In genomic region chr17:75046583-75047289, GRCh38 we compare ENCODE assay signal across 8 cellular contexts. TPM values are rescaled to one million over a fixed set of nuclear protein-coding genes. Genes with fewer than 3 reads are reported as not detected.
DNase-seq lines count a peak whose midpoint lies in the region; ATAC-seq and TF ChIP-seq lines count a peak whose summit lies in the region.

Gene ATP5PD, minus strand, starts transcription at chr17:75046969. Its CDS starts 4,319 bp downstream, at chr17:75042650.
Gene KCTD2, plus strand, starts transcription at chr17:75047225. Its CDS starts 26 bp downstream, at chr17:75047251.

- H3K27ac ChIP-seq in KMS-11, result peak within 1 kb of the TSS; percentile 42; the same call in 1 of the 2 replicates
- H3K27ac ChIP-seq in Peyer's patch, result peak within 1 kb of the TSS; percentile 90 to 99 (median 98)
- H3K27ac ChIP-seq in esophagus muscularis mucosa (replicated peaks in 1 of 4), result peak within 1 kb of the TSS; percentile 96 to 97 (median 97)

- H3K4me3 ChIP-seq in KMS-11 (IDR thresholded peaks at IDR 0.05; ENCODE audit: insufficient read depth, low read depth, low read length) (no peak within 1 kb of the TSS), Peyer's patch (peak within 1 kb of the TSS; percentile 59 to 98 (median 96)), esophagus muscularis mucosa (peak within 1 kb of the TSS; percentile 70 to 95 (median 90))

- DNase-seq in DMS53 treated with DMSO at 0.1 percent for 48 hours (lab: John Stamatoyannopoulos, UW; ENCODE audit: unreplicated experiment) (peak; percentile 93), Peyer's patch (peak; percentile 91 to 97 (median 95)), esophagus muscularis mucosa (ENCODE audit: extremely low spot score) (peak; percentile 99), myocyte (ENCODE audit: low read depth) (peak; percentile 96)
- peak; percentile 96 to 97 for DNase-seq in activated T-cell treated with anti-CD3 and anti-CD28 coated beads, Interleukin-2, amount 50 U/mL, for 72 hours
- peak; percentile 94 to 98 for DNase-seq in stimulated activated CD8-positive, alpha-beta memory T cell treated with anti-CD3 and anti-CD28 coated beads, Interleukin-7, amount 100 ng/mL, for 48 hours (ENCODE audit: extremely low read depth in 1 of 2, low read depth in 1 of 2)

- H3K36me3 Mint-ChIP-seq in activated T-cell treated with anti-CD3 and anti-CD28 coated beads, Interleukin-2, amount 50 U/mL, for 72 hours (ENCODE audit: insufficient read depth in 2 of 2), result peaks cover 2 to 4% of the 10 kb centered on the region in 2 donors

- no peaks in the 10 kb centered on the region for H3K36me3 ChIP-seq in KMS-11 (ENCODE audit: insufficient read depth)
- peaks cover 0 to 19% (median 0%) of the 10 kb centered on the region in 3 donors for H3K36me3 ChIP-seq in Peyer's patch
- H3K36me3 ChIP-seq in esophagus muscularis mucosa, result peaks cover 5 to 30% (median 18%) of the 10 kb centered on the region in 4 donors

- peak within 1 kb of the TSS; percentile 61 for H3K9ac ChIP-seq in KMS-11

- peak within 1 kb of the TSS; percentile 67 for H3K4me2 ChIP-seq in KMS-11

- H3K9me3 ChIP-seq in Peyer's patch (no peaks in the 10 kb centered on the region), esophagus muscularis mucosa (no peaks in the 10 kb centered on the region)

- H3K27me3 Mint-ChIP-seq in activated T-cell treated with anti-CD3 and anti-CD28 coated beads, Interleukin-2, amount 50 U/mL, for 72 hours (ENCODE audit: low read depth), result no peaks in the 10 kb centered on the region

- TF ChIP-seq EP300 in esophagus muscularis mucosa (IDR thresholded peaks at IDR 0.05), result no peak

- H3K27ac Mint-ChIP-seq in activated T-cell treated with anti-CD3 and anti-CD28 coated beads, Interleukin-2, amount 50 U/mL, for 72 hours, result peak within 1 kb of the TSS; percentile 95

- H4K20me1 ChIP-seq in KMS-11 (ENCODE audit: insufficient read depth), result no peaks in the 10 kb centered on the region

- TF ChIP-seq POLR2A in Peyer's patch (IDR thresholded peaks at IDR 0.05) (peak; percentile 94 to 96), esophagus muscularis mucosa (IDR thresholded peaks at IDR 0.05; ENCODE audit: low read depth) (peak; percentile 98)

- no peaks in the 10 kb centered on the region for H3K27me3 ChIP-seq in KMS-11 (ENCODE audit: insufficient read depth, low read depth)
- no peaks in the 10 kb centered on the region for H3K27me3 ChIP-seq in Peyer's patch
- no peaks in the 10 kb centered on the region for H3K27me3 ChIP-seq in esophagus muscularis mucosa

- peaks cover 48% of the 10 kb centered on the region for H3K4me1 Mint-ChIP-seq in activated T-cell treated with anti-CD3 and anti-CD28 coated beads, Interleukin-2, amount 50 U/mL, for 72 hours (ENCODE audit: low read depth)

- no peak for TF ChIP-seq CTCF in KMS-11 (conservative IDR thresholded peaks at IDR 0.05; ENCODE audit: low read depth, low read length)
- TF ChIP-seq CTCF in Peyer's patch (IDR thresholded peaks at IDR 0.05), result no peak
- peak in 1 of 3 experiments; percentile 18 for TF ChIP-seq CTCF in esophagus muscularis mucosa (IDR thresholded peaks at IDR 0.05)

- ATAC-seq in GM21737 (IDR thresholded peaks at IDR 0.05; ENCODE audit: unreplicated experiment), result peak; percentile 95
- ATAC-seq in activated T-cell treated with anti-CD3 and anti-CD28 coated beads, Interleukin-2, amount 50 U/mL, for 72 hours (replicated peaks in 1 of 2), result peak; percentile 95 to 96

- no peaks in the 10 kb centered on the region for H3K9me3 Mint-ChIP-seq in activated T-cell treated with anti-CD3 and anti-CD28 coated beads, Interleukin-2, amount 50 U/mL, for 72 hours

- peak within 1 kb of the TSS; percentile 99 for H3K4me3 Mint-ChIP-seq in activated T-cell treated with anti-CD3 and anti-CD28 coated beads, Interleukin-2, amount 50 U/mL, for 72 hours

- H3K4me1 ChIP-seq in KMS-11 (ENCODE audit: low read depth, poor library complexity, severe bottlenecking) (peaks cover 30% of the 10 kb centered on the region), Peyer's patch (peaks cover 0 to 25% (median 11%) of the 10 kb centered on the region in 4 donors), esophagus muscularis mucosa (peaks cover 16 to 53% (median 42%) of the 10 kb centered on the region in 4 donors)

- peaks cover 32% of the 10 kb centered on the region; the same call in 1 of the 2 replicates for H3K79me2 ChIP-seq in KMS-11 (ENCODE audit: insufficient read depth, low read depth)

- intact Hi-C loops in esophagus muscularis mucosa (cut with DNase I), result no loop called here

- H2AFZ ChIP-seq in KMS-11 (ENCODE audit: low read depth), result peak within 1 kb of the TSS; percentile 85

- WGBS in esophagus muscularis mucosa, result 0% methylated on average over 22 of the region's 60 CpGs

RNA-seq across cellular contexts. Expression of gene ATP5PD, which starts in this region (rescaled TPM):
- total RNA-seq in Peyer's patch, result 100 to 1,000 TPM; 202 to 302 (median 247) TPM
- 100 to 1,000 TPM; 125 to 147 TPM for total RNA-seq in activated T-cell treated with anti-CD3 and anti-CD28 coated beads, Interleukin-2, amount 50 U/mL, for 72 hours
- 100 to 1,000 TPM; 202 to 388 (median 256) TPM for total RNA-seq in esophagus muscularis mucosa
- total RNA-seq in myocyte, result 278 and 305 TPM in 2 replicates
- 314 TPM for polyA plus RNA-seq in myocyte (2012)

RNA-seq across cellular contexts. Expression of gene KCTD2, which starts in this region (rescaled TPM):
- total RNA-seq in Peyer's patch (10 to 100 TPM; 14.9 to 23.5 (median 20.4) TPM), esophagus muscularis mucosa (10 to 100 TPM; 20.3 to 37.7 (median 29.9) TPM), myocyte (18.4 and 20.6 TPM in 2 replicates)
- 10 to 100 TPM; 21.4 to 24.1 TPM for total RNA-seq in activated T-cell treated with anti-CD3 and anti-CD28 coated beads, Interleukin-2, amount 50 U/mL, for 72 hours
- polyA plus RNA-seq in myocyte (2012), result 26.0 TPM

Comparison
In these comparisons a context has a peak if more than half of its experiments do, and no peak if none do; other contexts are left out.
1. H3K27ac ChIP-seq: peak in every context shown above with its lines; median percentile 98 in Peyer's patch; 97 in esophagus muscularis mucosa; 42 in KMS-11.